8 cellular contexts compared by ENCODE assay signal in genomic region chr16:50024207-50024606, GRCh38. TPM values are rescaled to one million over a fixed set of nuclear protein-coding genes. Genes with fewer than 3 reads are reported as not detected.
DNase-seq lines count a peak whose midpoint lies in the region; ATAC-seq, FAIRE-seq and TF ChIP-seq lines count a peak whose summit lies in the region.

No MANE protein-coding gene starts in this region.

- TF ChIP-seq EP300 in A549 (IDR thresholded peaks at IDR 0.05), result no peak

- 87% methylated on average over 11 of the region's 11 CpGs for WGBS in A549 (ENCODE audit: missing lambda C conversion rate)

- peak overlapping the region; percentile 94 for H3K4me3 Mint-ChIP-seq in activated CD8-positive, alpha-beta T cell treated with anti-CD3 and anti-CD28 coated beads, Interleukin-2, amount 10 ng/mL, durations not matched to agents 7 days and 5 days
- H3K4me3 Mint-ChIP-seq in mesothelial cell of epicardium, result peak overlapping the region; percentile 91

- DNase-seq in A549 (ENCODE audit: low read depth in 1 of 2, low spot score in 1 of 2) (no peak), GM12891 (ENCODE audit: insufficient read length, low spot score) (no peak), mesothelial cell of epicardium (ENCODE audit: low spot score in 2 of 2, unreplicated experiment in 2 of 2) (no peak), posterior vena cava (ENCODE audit: low spot score) (no peak), gastrocnemius medialis (no peak)
- DNase-seq in activated CD8-positive, alpha-beta T cell treated with anti-CD3 and anti-CD28 coated beads, Interleukin-2, amount 10 ng/mL, durations not matched to agents 7 days and 5 days, result no peak
- no peak for DNase-seq in activated effector memory CD4-positive, alpha-beta T cell treated with anti-CD3 and anti-CD28 coated beads, Interleukin-2, amount 50 U/mL, for 16 hours

- H3K4me3 ChIP-seq in A549, result peak overlapping the region; percentile 26; the same call in 1 of the 3 replicates
- no peak overlapping the region for H3K4me3 ChIP-seq in gastrocnemius medialis

- POLR2A ChIA-PET in A549 (lab: Yijun Ruan, JAX), result no interaction called here
- POLR2A ChIA-PET in activated CD8-positive, alpha-beta T cell treated with anti-CD3 and anti-CD28 coated beads, Interleukin-2, amount 10 ng/mL, durations not matched to agents 7 days and 5 days (lab: Charles Lee), result interaction anchor here (1.3 to 1.4 kb wide), 2 partner anchors 97 to 343 kb away, joined by 4 to 6 read pairs; no protein-coding TSS in a partner anchor

- H3K4me1 ChIP-seq in A549, result peaks cover 13% of the 10 kb centered on the region; the same call in 2 of the 3 replicates
- peaks cover 10 to 12% of the 10 kb centered on the region in 2 donors for H3K4me1 ChIP-seq in gastrocnemius medialis

- ATAC-seq in A549 (no peak), GM18498 (IDR thresholded peaks at IDR 0.05; ENCODE audit: unreplicated experiment) (no peak), gastrocnemius medialis (no peak)
- no peak for ATAC-seq in activated CD8-positive, alpha-beta T cell treated with anti-CD3 and anti-CD28 coated beads, Interleukin-2, amount 10 ng/mL, durations not matched to agents 7 days and 5 days

- CTCF ChIA-PET in A549 (lab: Yijun Ruan, JAX), result interaction anchor here (0.6 to 2.7 kb wide), 34 partner anchors 9 to 643 kb away, joined by 3 to 43 read pairs (median 4); partner anchors contain the start of gene HEATR3
- CTCF ChIA-PET in activated CD8-positive, alpha-beta T cell treated with anti-CD3 and anti-CD28 coated beads, Interleukin-2, amount 10 ng/mL, durations not matched to agents 7 days and 5 days (lab: Charles Lee), result interaction anchor here (0.8 to 4.8 kb wide), 52 partner anchors 10 to 782 kb away, joined by 3 to 135 read pairs (median 7); partner anchors contain the start of genes ADCY7, BRD7, CYLD and HEATR3

- H3K27ac ChIP-seq in A549 (no peak overlapping the region), gastrocnemius medialis (no peak overlapping the region)

- in situ Hi-C loops in gastrocnemius medialis (cut with MboI; ENCODE audit: low sequenced_read_pairs in 4 of 4), result loop anchor here in 3 of 4 donors (5.0 to 10.0 kb wide), 6 partner anchors 131 to 641 kb away; partner anchors contain the start of genes BRD7 (in 1 of the 3) and TENT4B (in 1 of the 3)

- no peak for TF ChIP-seq CTCF in A549 (IDR thresholded peaks at IDR 0.05)
- TF ChIP-seq CTCF in mesothelial cell of epicardium (IDR thresholded peaks at IDR 0.05; ENCODE audit: unreplicated experiment), result no peak
- no peak for TF ChIP-seq CTCF in gastrocnemius medialis (IDR thresholded peaks at IDR 0.05 in 4 of 5, conservative IDR thresholded peaks at IDR 0.05 in 1 of 5)

- peaks cover 3% of the 10 kb centered on the region for H3K36me3 Mint-ChIP-seq in activated CD8-positive, alpha-beta T cell treated with anti-CD3 and anti-CD28 coated beads, Interleukin-2, amount 10 ng/mL, durations not matched to agents 7 days and 5 days (ENCODE audit: low read depth)
- H3K36me3 Mint-ChIP-seq in mesothelial cell of epicardium, result peaks cover 1% of the 10 kb centered on the region

- FAIRE-seq in A549 (lab: Jason Lieb, UNC), result no peak
- FAIRE-seq in GM12891 (lab: Jason Lieb, UNC), result peak; percentile 20

- no peaks in the 10 kb centered on the region for H3K9me3 Mint-ChIP-seq in activated CD8-positive, alpha-beta T cell treated with anti-CD3 and anti-CD28 coated beads, Interleukin-2, amount 10 ng/mL, durations not matched to agents 7 days and 5 days (ENCODE audit: insufficient read depth)
- no peaks in the 10 kb centered on the region for H3K9me3 Mint-ChIP-seq in mesothelial cell of epicardium

- intact Hi-C loops in posterior vena cava (cut with DNase I), result loop anchor here (10.0 kb wide), 2 partner anchors 191 to 631 kb away; no protein-coding TSS in a partner anchor
- intact Hi-C loops in gastrocnemius medialis (cut with DNase I; ENCODE audit: low total_unique reads), result loop anchor here (2.0 kb wide), 2 partner anchors 187 to 641 kb away; no protein-coding TSS in a partner anchor

- H3K36me3 ChIP-seq in gastrocnemius medialis, result peaks cover 0 to 3% of the 10 kb centered on the region in 2 donors

- H3K27me3 Mint-ChIP-seq in activated CD8-positive, alpha-beta T cell treated with anti-CD3 and anti-CD28 coated beads, Interleukin-2, amount 10 ng/mL, durations not matched to agents 7 days and 5 days (ENCODE audit: low read depth), result peaks cover 4% of the 10 kb centered on the region
- peaks cover 19% of the 10 kb centered on the region for H3K27me3 Mint-ChIP-seq in mesothelial cell of epicardium (ENCODE audit: low read depth)

- peak overlapping the region; percentile 92 for H3K27ac Mint-ChIP-seq in activated CD8-positive, alpha-beta T cell treated with anti-CD3 and anti-CD28 coated beads, Interleukin-2, amount 10 ng/mL, durations not matched to agents 7 days and 5 days
- no peak overlapping the region for H3K27ac Mint-ChIP-seq in mesothelial cell of epicardium

- no peaks in the 10 kb centered on the region for H3K27me3 ChIP-seq in gastrocnemius medialis

- no peak for TF ChIP-seq RAD21 in A549 (conservative IDR thresholded peaks at IDR 0.05 in 1 of 2, IDR thresholded peaks at IDR 0.05 in 1 of 2)

- no peak for TF ChIP-seq POLR2A in A549 (IDR thresholded peaks at IDR 0.05; ENCODE audit: low read length)
- TF ChIP-seq POLR2A in GM12891 (IDR thresholded peaks at IDR 0.05; ENCODE audit: low read depth, low read length), result no peak
- TF ChIP-seq POLR2A in gastrocnemius medialis (IDR thresholded peaks at IDR 0.05), result no peak

- H3K9me3 ChIP-seq in A549, result no peaks in the 10 kb centered on the region
- no peaks in the 10 kb centered on the region for H3K9me3 ChIP-seq in gastrocnemius medialis

- peak overlapping the region; percentile 71 for H3K4me2 ChIP-seq in A549

- peaks cover 14% of the 10 kb centered on the region for H3K4me1 Mint-ChIP-seq in activated CD8-positive, alpha-beta T cell treated with anti-CD3 and anti-CD28 coated beads, Interleukin-2, amount 10 ng/mL, durations not matched to agents 7 days and 5 days (ENCODE audit: low read depth)
- H3K4me1 Mint-ChIP-seq in mesothelial cell of epicardium, result peaks cover 11% of the 10 kb centered on the region

TF ChIP-seq in A549, 52 proteins besides CTCF, POLR2A, EP300 and RAD21:
- TF ChIP-seq, protein P1, sequence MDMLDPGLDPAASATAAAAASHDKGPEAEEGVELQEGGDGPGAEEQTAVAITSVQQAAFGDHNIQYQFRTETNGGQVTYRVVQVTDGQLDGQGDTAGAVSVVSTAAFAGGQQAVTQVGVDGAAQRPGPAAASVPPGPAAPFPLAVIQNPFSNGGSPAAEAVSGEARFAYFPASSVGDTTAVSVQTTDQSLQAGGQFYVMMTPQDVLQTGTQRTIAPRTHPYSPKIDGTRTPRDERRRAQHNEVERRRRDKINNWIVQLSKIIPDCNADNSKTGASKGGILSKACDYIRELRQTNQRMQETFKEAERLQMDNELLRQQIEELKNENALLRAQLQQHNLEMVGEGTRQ (IDR thresholded peaks at IDR 0.05), result no peak
- TF ChIP-seq TFCP2L1 (CRISPR knock-in tag; IDR thresholded peaks at IDR 0.05) (no peak), GATA3 (IDR thresholded peaks at IDR 0.05; ENCODE audit: borderline replicate concordance) (no peak), RCOR1 (IDR thresholded peaks at IDR 0.05; ENCODE audit: low read depth, low read length) (no peak), CBX8 (IDR thresholded peaks at IDR 0.05) (no peak), RNF2 (IDR thresholded peaks at IDR 0.05; ENCODE audit: borderline replicate concordance, low read depth) (no peak)

TF ChIP-seq in GM12891, 5 proteins besides CTCF, POLR2A, EP300 and RAD21:
- TF ChIP-seq TAF1 (IDR thresholded peaks at IDR 0.05; ENCODE audit: low read depth, low read length), result no peak
- TF ChIP-seq SPI1 (IDR thresholded peaks at IDR 0.05; ENCODE audit: low read depth, low read length), result no peak
- no peak for TF ChIP-seq POLR2AphosphoS5 (IDR thresholded peaks at IDR 0.05; ENCODE audit: low read depth, low read length)
- no peak for TF ChIP-seq PAX5 (IDR thresholded peaks at IDR 0.05; ENCODE audit: insufficient read depth, low read length, severe bottlenecking)
- no peak for TF ChIP-seq POU2F2 (IDR thresholded peaks at IDR 0.05; ENCODE audit: low read depth, low read length)

RNA-seq across cellular contexts. Expression of gene CNEP1R1, which starts 0.8 kb away (rescaled TPM):
- polyA plus RNA-seq in A549 (2011; rRNA removed) (29.3 and 32.0 TPM in 2 replicates), A549 (2017; fragmentation: RNase III; extraction: RNeasy Plus Mini Kit Qiagen cat#74134 plus additional on column Dnase treatment) (19.5 to 24.0 TPM (median 20.7 TPM) in 3 replicates)
- 10.5 and 11.1 TPM in 2 replicates for polyA plus RNA-seq in A549 (2012; cell fraction: cytosol; rRNA removed)
- polyA plus RNA-seq in A549 (2012; cell fraction: nucleus; rRNA removed), result 5.1 and 11.4 TPM in 2 replicates
- polyA minus RNA-seq in A549 (2011; rRNA and poly(A)+ RNA removed), result 13.1 TPM in 2 replicates
- 6.6 TPM for polyA plus RNA-seq in GM12891 (2012; ENCODE audit: low read depth, missing spikeins)
- total RNA-seq in activated CD8-positive, alpha-beta T cell treated with anti-CD3 and anti-CD28 coated beads, Interleukin-2, amount 10 ng/mL, durations not matched to agents 7 days and 5 days, result 10 to 100 TPM; 25.1 to 26.9 TPM
- total RNA-seq in mesothelial cell of epicardium (21.4 to 24.3 TPM (median 22.3 TPM) in 3 replicates), posterior vena cava (10 to 100 TPM; 18.6 to 22.2 TPM), gastrocnemius medialis (10 to 100 TPM; 11.7 to 24.9 (median 16.1) TPM)

RNA-seq across cellular contexts. Expression of gene HEATR3, which starts 41.6 kb away (rescaled TPM):
- polyA plus RNA-seq in A549 (2011; rRNA removed) (28.2 and 30.8 TPM in 2 replicates), A549 (2017; fragmentation: RNase III; extraction: RNeasy Plus Mini Kit Qiagen cat#74134 plus additional on column Dnase treatment) (19.1 to 21.6 TPM (median 21.2 TPM) in 3 replicates)
- polyA plus RNA-seq in A549 (2012; cell fraction: cytosol; rRNA removed), result 11.1 and 13.3 TPM in 2 replicates
- 20.8 and 24.3 TPM in 2 replicates for polyA plus RNA-seq in A549 (2012; cell fraction: nucleus; rRNA removed)
- polyA minus RNA-seq in A549 (2011; rRNA and poly(A)+ RNA removed), result 18.1 and 22.2 TPM in 2 replicates
- 7.7 TPM for polyA plus RNA-seq in GM12891 (2012; ENCODE audit: low read depth, missing spikeins)
- total RNA-seq in activated CD8-positive, alpha-beta T cell treated with anti-CD3 and anti-CD28 coated beads, Interleukin-2, amount 10 ng/mL, durations not matched to agents 7 days and 5 days, result 10 to 100 TPM; 29.7 to 31.7 TPM
- total RNA-seq in mesothelial cell of epicardium (16.0 to 19.2 TPM (median 18.4 TPM) in 3 replicates), posterior vena cava (10 to 100 TPM; 13.9 to 16.7 TPM), gastrocnemius medialis (10 to 100 TPM; 13.1 to 25.8 (median 14.2) TPM)
